ENCODE assay signal across 10 cellular contexts in genomic region chr11:102589047-102589459, GRCh38. TPM values are rescaled to one million over a fixed set of nuclear protein-coding genes. Genes with fewer than 3 reads are reported as not detected.
DNase-seq lines count a peak whose midpoint lies in the region; ATAC-seq and TF ChIP-seq lines count a peak whose summit lies in the region.
"Had no signal": no experiment of that assay in that cellular context is flagged by ENCODE, and none has a peak within 500 bp of the region (broad histone marks: within the 10 kb centered on the region; RNA-seq: fewer than 3 reads in every experiment).

No MANE protein-coding gene starts in this region.

- POLR2A ChIA-PET in naive thymus-derived CD8-positive, alpha-beta T cell (lab: Charles Lee): no interaction called here

- intact Hi-C loops in testis (cut with DNase I; ENCODE audit: low total_unique reads): no loop called here

- no peaks in the 10 kb centered on the region for H3K9me3 ChIP-seq in DOHH2 (ENCODE audit: control insufficient read depth, insufficient read depth, low read length)
- H3K9me3 ChIP-seq in SU-DHL-6 (ENCODE audit: insufficient read depth, low read length): peaks cover 3% of the 10 kb centered on the region; the same call in 1 of the 2 replicates
- no peaks in the 10 kb centered on the region for H3K9me3 ChIP-seq in testis

- peak overlapping the region in 1 of 10 donors; percentile 34 for H3K27ac Mint-ChIP-seq in naive thymus-derived CD8-positive, alpha-beta T cell

- peaks cover 0 to 11% (median 4%) of the 10 kb centered on the region in 3 donors for H3K36me3 Mint-ChIP-seq in naive thymus-derived CD8-positive, alpha-beta T cell

- WGBS in testis, 2 donors: 52 to 68% methylated on average over 2 of the region's 2 CpGs

- H3K9me3 Mint-ChIP-seq in naive thymus-derived CD8-positive, alpha-beta T cell: peaks cover 0 to 22% (median 8%) of the 10 kb centered on the region in 9 donors

- H4K20me1 ChIP-seq in DOHH2 (ENCODE audit: control insufficient read depth, insufficient read depth, low read depth, low read length): no peaks in the 10 kb centered on the region
- H4K20me1 ChIP-seq in SU-DHL-6 (ENCODE audit: low read depth, low read length): no peaks in the 10 kb centered on the region

- TF ChIP-seq POLR2A in testis (IDR thresholded peaks at IDR 0.05): no peak

- H3K4me3 ChIP-seq in DOHH2 (ENCODE audit: low read length) (no peak overlapping the region), SU-DHL-6 (ENCODE audit: insufficient read depth, low read length, poor library complexity, severe bottlenecking) (no peak overlapping the region), testis (no peak overlapping the region)

- no peaks in the 10 kb centered on the region for H3K36me3 ChIP-seq in DOHH2 (ENCODE audit: control insufficient read depth, low read length)
- peaks cover 12% of the 10 kb centered on the region; the same call in 1 of the 2 replicates for H3K36me3 ChIP-seq in SU-DHL-6 (ENCODE audit: low read length)
- no peaks in the 10 kb centered on the region for H3K36me3 ChIP-seq in testis (ENCODE audit: low read depth, missing control alignments)

- H3F3A ChIP-seq in DOHH2 (ENCODE audit: control insufficient read depth, insufficient read depth) (no peaks in the 10 kb centered on the region), SU-DHL-6 (ENCODE audit: insufficient read depth) (no peaks in the 10 kb centered on the region)

- no peaks in the 10 kb centered on the region for H3K27me3 Mint-ChIP-seq in naive thymus-derived CD8-positive, alpha-beta T cell

- H3K4me1 Mint-ChIP-seq in naive thymus-derived CD8-positive, alpha-beta T cell: peaks cover 0 to 14% (median 0%) of the 10 kb centered on the region in 4 donors

- H3K9me2 ChIP-seq in DOHH2 (replicated peaks; ENCODE audit: control insufficient read depth, low read length): no peaks in the 10 kb centered on the region
- H3K9me2 ChIP-seq in SU-DHL-6 (replicated peaks; ENCODE audit: insufficient read depth, low read length): no peaks in the 10 kb centered on the region

- H3K79me2 ChIP-seq in DOHH2 (ENCODE audit: control insufficient read depth, low read length) (no peaks in the 10 kb centered on the region), SU-DHL-6 (ENCODE audit: insufficient read depth, low read length) (no peaks in the 10 kb centered on the region)

- H3K4me3 Mint-ChIP-seq in naive thymus-derived CD8-positive, alpha-beta T cell: no peak overlapping the region

- DNase-seq in NCI-H82 treated with DMSO at 0.1 percent for 48 hours (lab: John Stamatoyannopoulos, UW; ENCODE audit: unreplicated experiment): no peak
- DNase-seq in testis: no peak
- no peak for DNase-seq in naive thymus-derived CD8-positive, alpha-beta T cell
- DNase-seq in central memory CD4-positive, alpha-beta T cell: no peak
- DNase-seq: PC-3 had no signal

- H3K4me2 ChIP-seq in DOHH2 (ENCODE audit: low read length) (peak overlapping the region; percentile 41), SU-DHL-6 (ENCODE audit: low read depth, low read length, poor library complexity, severe bottlenecking) (no peak overlapping the region)

- H3K27ac ChIP-seq in DOHH2 (ENCODE audit: low read depth, low read length): no peak overlapping the region
- H3K27ac ChIP-seq in SU-DHL-6 (ENCODE audit: low read depth, low read length): no peak overlapping the region
- H3K27ac ChIP-seq in testis: no peak overlapping the region

- ATAC-seq in GM19043 (IDR thresholded peaks at IDR 0.05; ENCODE audit: low read depth, unreplicated experiment) (peak; percentile 53), HG03025 (IDR thresholded peaks at IDR 0.05; ENCODE audit: low FRiP score, unreplicated experiment) (peak; percentile 60)
- no peak for ATAC-seq in naive thymus-derived CD8-positive, alpha-beta T cell
- ATAC-seq: PC-3 had no signal

- H3K27me3 ChIP-seq in DOHH2 (ENCODE audit: control insufficient read depth, low read length) (no peaks in the 10 kb centered on the region), SU-DHL-6 (ENCODE audit: low read length) (no peaks in the 10 kb centered on the region), testis (no peaks in the 10 kb centered on the region)

- TF ChIP-seq CTCF in DOHH2 (IDR thresholded peaks at IDR 0.05; ENCODE audit: low read depth, low read length, poor library complexity, severe bottlenecking) (no peak), SU-DHL-6 (IDR thresholded peaks at IDR 0.05; ENCODE audit: insufficient read depth, low read length, poor library complexity, severe bottlenecking) (no peak), testis (IDR thresholded peaks at IDR 0.05) (no peak)

- H2AFZ ChIP-seq in SU-DHL-6 (ENCODE audit: low read depth, low read length, severe bottlenecking): peak overlapping the region; percentile 57

- peaks cover 25% of the 10 kb centered on the region for H3K4me1 ChIP-seq in DOHH2 (ENCODE audit: control insufficient read depth, low read length)
- no peaks in the 10 kb centered on the region for H3K4me1 ChIP-seq in testis

- no peak overlapping the region for H3K9ac ChIP-seq in SU-DHL-6 (ENCODE audit: low read length)

RNA-seq across cellular contexts. Expression of gene MMP20, which starts 36.1 kb away (rescaled TPM):
- total RNA-seq in testis: 1 to 10 TPM in 1 of 2 donors, not detected in 1; 3.1 TPM
- polyA plus RNA-seq in testis (ENCODE audit: insufficient read depth, low read depth, low replicate concordance): 15.5 TPM
- total RNA-seq in naive thymus-derived CD8-positive, alpha-beta T cell: not detected
- polyA plus RNA-seq in naive thymus-derived CD8-positive, alpha-beta T cell: not detected
- total RNA-seq: PC-3 had no signal
- polyA plus RNA-seq: esophagus had no signal

RNA-seq across cellular contexts. Expression of gene MMP7, which starts 58.5 kb away (rescaled TPM):
- under 1 TPM in 1 of 2 donors, not detected in 1; 0.63 TPM for total RNA-seq in testis
- 6.2 TPM for polyA plus RNA-seq in testis (ENCODE audit: insufficient read depth, low read depth, low replicate concordance)
- not detected for total RNA-seq in naive thymus-derived CD8-positive, alpha-beta T cell
- not detected for polyA plus RNA-seq in naive thymus-derived CD8-positive, alpha-beta T cell

Comparison
In these comparisons a context has a peak if more than half of its experiments do, and no peak if none do; other contexts are left out.
1. ATAC-seq: peak in GM19043 (single experiment) and HG03025 (single experiment); none in naive thymus-derived CD8-positive, alpha-beta T cell (0 of 2).